6 cellular contexts compared by ENCODE assay signal in genomic region chr13:99802416-99802815, GRCh38.
"Had no signal": no experiment of that assay in that cellular context is flagged by ENCODE, and none has a peak within 500 bp of the region (broad histone marks: within the 10 kb centered on the region; RNA-seq: fewer than 3 reads in every experiment).

No MANE protein-coding gene starts in this region.

- FAIRE-seq: HTR-8/SVneo, K562 had no signal

- H3K4me3 Mint-ChIP-seq: GM23338, H9 had no signal

- H3K27ac Mint-ChIP-seq: GM23338, H9 had no signal

- ATAC-seq: GM23338, K562 had no signal

- DNase-seq: H9, HCEC 1CT, IMR-90 had no signal

- H3K4me2 ChIP-seq: GM23338 had no signal

- H3K4me3 ChIP-seq: GM23338, K562 had no signal

- H3K9me3 Mint-ChIP-seq: GM23338, H9 had no signal

- H2AFZ ChIP-seq: GM23338 had no signal
